In genomic region chr4:40283968-40284367, GRCh38 we compare ENCODE assay signal across 9 cellular contexts. TPM values are rescaled to one million over a fixed set of nuclear protein-coding genes. Genes with fewer than 3 reads are reported as not detected.
A peak's percentile ranks its signal among the peaks of the same experiment; 100 is the strongest.
DNase-seq lines count a peak whose midpoint lies in the region; ATAC-seq and TF ChIP-seq lines count a peak whose summit lies in the region.
"Had no signal": no experiment of that assay in that cellular context is flagged by ENCODE, and none has a peak within 500 bp of the region (broad histone marks: within the 10 kb centered on the region; RNA-seq: fewer than 3 reads in every experiment).

No MANE protein-coding gene starts in this region.

- H3K36me3 Mint-ChIP-seq in effector memory CD8-positive, alpha-beta T cell (ENCODE audit: insufficient read depth) = peaks cover 8% of the 10 kb centered on the region

- no peak for TF ChIP-seq CTCF in omental fat pad (IDR thresholded peaks at IDR 0.05)

- no peaks in the 10 kb centered on the region for H3K27me3 Mint-ChIP-seq in effector memory CD8-positive, alpha-beta T cell

- DNase-seq in HK-2 (ENCODE audit: unreplicated experiment) (peak; percentile 90), omental fat pad (ENCODE audit: low spot score) (no peak), HCEC 1CT (no peak), NCI-H524 treated with DMSO at 0.1 percent for 48 hours (lab: John Stamatoyannopoulos, UW) (no peak)
- DNase-seq in activated CD4-positive, alpha-beta T cell treated with anti-CD3 and anti-CD28 coated beads for 4 hours = peak; percentile 88 to 90
- peak; percentile 55 to 68 (median 61) for DNase-seq in effector memory CD8-positive, alpha-beta T cell
- peak; percentile 55 to 70 for DNase-seq in stimulated activated CD8-positive, alpha-beta memory T cell treated with anti-CD3 and anti-CD28 coated beads, Interleukin-2, amount 100 ng/mL, for 48 hours (ENCODE audit: low read depth in 2 of 2)

- H3K4me3 Mint-ChIP-seq in effector memory CD8-positive, alpha-beta T cell = peak overlapping the region; percentile 69 to 72

- H3K4me1 Mint-ChIP-seq in effector memory CD8-positive, alpha-beta T cell (ENCODE audit: low read depth in 2 of 2) = peaks cover 37 to 42% of the 10 kb centered on the region in 2 donors

- peak overlapping the region; percentile 86 to 98 for H3K27ac Mint-ChIP-seq in effector memory CD8-positive, alpha-beta T cell

- no peaks in the 10 kb centered on the region for H3K9me3 Mint-ChIP-seq in effector memory CD8-positive, alpha-beta T cell

- peak; percentile 98 for ATAC-seq in effector memory CD8-positive, alpha-beta T cell (replicated peaks)
- no peak for ATAC-seq in GM18909 (IDR thresholded peaks at IDR 0.05; ENCODE audit: poor library complexity, unreplicated experiment)
- no peak for ATAC-seq in omental fat pad (ENCODE audit: low FRiP score)

RNA-seq across cellular contexts. Expression of gene CHRNA9, which starts 51.2 kb away (rescaled TPM):
- total RNA-seq in omental fat pad = not detected
- total RNA-seq: chondrocyte had no signal

Comparison
In these comparisons a context has a peak if more than half of its experiments do, and no peak if none do; other contexts are left out.
1. DNase-seq: peak in HK-2 (single experiment), activated CD4-positive, alpha-beta T cell treated with anti-CD3 and anti-CD28 coated beads for 4 hours (2 of 2), effector memory CD8-positive, alpha-beta T cell (3 of 3) and stimulated activated CD8-positive, alpha-beta memory T cell treated with anti-CD3 and anti-CD28 coated beads, Interleukin-2, amount 100 ng/mL, for 48 hours (2 of 2); none in omental fat pad (single experiment), HCEC 1CT (single experiment) and NCI-H524 treated with DMSO at 0.1 percent for 48 hours (single experiment).